Comparison of ENCODE assay signal across 28 cellular contexts in the genomic region with DNA sequence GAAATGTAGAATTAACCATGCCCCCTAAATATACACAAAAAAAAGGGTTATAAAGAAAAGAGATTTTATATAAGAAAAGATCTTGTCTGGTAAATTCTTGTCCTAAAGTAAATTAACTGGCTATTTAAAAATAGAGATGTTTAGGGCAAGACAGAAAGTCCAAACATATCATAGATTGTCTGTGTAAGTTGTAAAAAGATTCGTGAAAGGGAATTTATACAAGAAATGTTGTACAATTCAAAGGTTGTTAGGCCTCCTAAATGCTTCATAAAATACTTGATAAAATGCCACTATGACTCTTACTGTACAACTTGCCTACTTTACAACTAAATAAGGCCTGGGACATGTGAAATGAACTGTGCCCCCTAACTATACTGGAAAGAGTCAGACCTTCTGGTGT.
"Had no signal": no experiment of that assay in that cellular context is flagged by ENCODE, and none has a peak within 500 bp of the region (broad histone marks: within the 10 kb centered on the region; RNA-seq: fewer than 3 reads in every experiment).

No MANE protein-coding gene starts in this region.

- DNase-seq: naive thymus-derived CD8-positive, alpha-beta T cell; nephron progenitor cell; nucleus accumbens; pancreas; psoas muscle; right cardiac atrium; right lobe of liver; sigmoid colon; spleen; stimulated activated CD4-positive, alpha-beta T cell treated with anti-CD3 and anti-CD28 coated beads, Interleukin-12 subunit alpha, Interleukin-12 subunit beta, amount 100 ng/mL, for 4 hours; stimulated activated CD4-positive, alpha-beta T cell treated with anti-CD3 and anti-CD28 coated beads, Interleukin-1b, Interleukin-23, amount 100 ng/mL, for 48 hours; stimulated activated CD4-positive, alpha-beta T cell treated with anti-CD3 and anti-CD28 coated beads, Interleukin-4, amount 100 ng/mL, for 1 hour; stimulated activated CD4-positive, alpha-beta T cell treated with anti-CD3 and anti-CD28 coated beads, Interleukin-4, amount 100 ng/mL, for 4 hours; stimulated activated CD8-positive, alpha-beta memory T cell treated with anti-CD3 and anti-CD28 coated beads, Interleukin-4, amount 100 ng/mL, for 48 hours; stimulated activated naive CD4-positive, alpha-beta T cell; stimulated activated naive CD8-positive, alpha-beta T cell treated with anti-CD3 and anti-CD28 coated beads, Interleukin-15, amount 100 ng/mL, for 72 hours; stimulated activated naive CD8-positive, alpha-beta T cell treated with anti-CD3 and anti-CD28 coated beads, Interleukin-15, Interleukin-2, amounts not matched to agents 100 U/mL and 50 U/mL, for 24 hours; substantia nigra; testis; tibial artery; transverse colon; upper lobe of right lung; uterus had no signal

- H3K4me2 ChIP-seq: smooth muscle cell had no signal

- H3K27ac ChIP-seq: neutrophil, pancreas, psoas muscle, right lobe of liver, sigmoid colon, spleen, suprapubic skin, testis, tibial artery, transverse colon, upper lobe of right lung, uterus had no signal

- ATAC-seq: naive thymus-derived CD8-positive, alpha-beta T cell; natural killer cell treated with Interleukin-12 subunit alpha and Interleukin-12 subunit beta and Interleukin-15 and Interleukin-18, amount 100 ng/mL, for 72 hours; pancreas; psoas muscle; right cardiac atrium; right lobe of liver; stimulated activated memory B cell treated with anti-CD40 and anti-IgM and Interleukin-4, amounts not matched to agents 10 μg/mL and 1 μg/mL and 100 μg/mL, for 72 hours; stimulated activated naive CD8-positive, alpha-beta T cell treated with anti-CD3 and anti-CD28 coated beads, Interleukin-15, amount 100 ng/mL, for 72 hours; stimulated activated naive CD8-positive, alpha-beta T cell treated with anti-CD3 and anti-CD28 coated beads, Interleukin-15, Interleukin-2, amounts not matched to agents 100 U/mL and 50 U/mL, for 24 hours; upper lobe of right lung had no signal

- H3K4me3 ChIP-seq: pancreas, psoas muscle, right lobe of liver, sigmoid colon, smooth muscle cell, spleen, suprapubic skin, testis, tibial artery, transverse colon, upper lobe of right lung, uterus had no signal

- H3K4me1 ChIP-seq: pancreas, psoas muscle, right lobe of liver, sigmoid colon, spleen, suprapubic skin, testis, tibial artery, upper lobe of right lung, uterus had no signal

- H3K9me3 ChIP-seq: neutrophil, pancreas, psoas muscle, right lobe of liver, sigmoid colon, spleen, suprapubic skin, testis, tibial artery, transverse colon, upper lobe of right lung, uterus had no signal

- H3K27me3 ChIP-seq: neutrophil, pancreas, right lobe of liver, sigmoid colon, suprapubic skin, testis, tibial artery, transverse colon, upper lobe of right lung, uterus had no signal

- H3K36me3 ChIP-seq: neutrophil, pancreas, right lobe of liver, sigmoid colon, spleen, suprapubic skin, tibial artery, transverse colon, upper lobe of right lung, uterus had no signal
